In genomic region chr1:101260531-101260930, GRCh38 we compare ENCODE assay signal across 12 cellular contexts. TPM values are rescaled to one million over a fixed set of nuclear protein-coding genes. Genes with fewer than 3 reads are reported as not detected.
DNase-seq lines count a peak whose midpoint lies in the region; ATAC-seq and TF ChIP-seq lines count a peak whose summit lies in the region.
"Had no signal": no experiment of that assay in that cellular context is flagged by ENCODE, and none has a peak within 500 bp of the region (broad histone marks: within the 10 kb centered on the region; RNA-seq: fewer than 3 reads in every experiment).

No MANE protein-coding gene starts in this region.

- peak overlapping the region; percentile 92 for H3K27ac Mint-ChIP-seq in stimulated activated naive CD8-positive, alpha-beta T cell treated with anti-CD3 and anti-CD28 coated beads, Interleukin-15, Interleukin-2, amounts not matched to agents 100 ng/mL and 50 ng/mL, for 24 hours
- H3K27ac Mint-ChIP-seq in activated T-helper 2 cell treated with anti-CD3 and anti-CD28 coated beads, Interferon-gamma antibody, Interleukin-2, Interleukin-4, amounts not matched to agents 10 μg/mL and 5 μg/mL and 100 μg/mL, durations not matched to agents 14 hours and 24 hours and 36 hours: peak overlapping the region; percentile 18

- H3K27ac ChIP-seq in tibial nerve (no peak overlapping the region), stomach (no peak overlapping the region)
- H3K27ac ChIP-seq: hepatocyte, neutrophil, vagina had no signal

- H3K36me3 Mint-ChIP-seq in stimulated activated naive CD8-positive, alpha-beta T cell treated with anti-CD3 and anti-CD28 coated beads, Interleukin-15, Interleukin-2, amounts not matched to agents 100 ng/mL and 50 ng/mL, for 24 hours (ENCODE audit: low read depth): no peaks in the 10 kb centered on the region
- H3K36me3 Mint-ChIP-seq in activated T-helper 2 cell treated with anti-CD3 and anti-CD28 coated beads, Interferon-gamma antibody, Interleukin-2, Interleukin-4, amounts not matched to agents 10 μg/mL and 5 μg/mL and 100 μg/mL, durations not matched to agents 14 hours and 24 hours and 36 hours (ENCODE audit: low read depth): no peaks in the 10 kb centered on the region

- H3K36me3 ChIP-seq in tibial nerve (no peaks in the 10 kb centered on the region), stomach (no peaks in the 10 kb centered on the region)
- H3K36me3 ChIP-seq: neutrophil, vagina had no signal

- peaks cover 79% of the 10 kb centered on the region for H3K4me1 Mint-ChIP-seq in stimulated activated naive CD8-positive, alpha-beta T cell treated with anti-CD3 and anti-CD28 coated beads, Interleukin-15, Interleukin-2, amounts not matched to agents 100 ng/mL and 50 ng/mL, for 24 hours (ENCODE audit: low read depth)
- peaks cover 62% of the 10 kb centered on the region for H3K4me1 Mint-ChIP-seq in activated T-helper 2 cell treated with anti-CD3 and anti-CD28 coated beads, Interferon-gamma antibody, Interleukin-2, Interleukin-4, amounts not matched to agents 10 μg/mL and 5 μg/mL and 100 μg/mL, durations not matched to agents 14 hours and 24 hours and 36 hours (ENCODE audit: low read depth)

- H3K9me3 Mint-ChIP-seq in stimulated activated naive CD8-positive, alpha-beta T cell treated with anti-CD3 and anti-CD28 coated beads, Interleukin-15, Interleukin-2, amounts not matched to agents 100 ng/mL and 50 ng/mL, for 24 hours: no peaks in the 10 kb centered on the region
- no peaks in the 10 kb centered on the region for H3K9me3 Mint-ChIP-seq in activated T-helper 2 cell treated with anti-CD3 and anti-CD28 coated beads, Interferon-gamma antibody, Interleukin-2, Interleukin-4, amounts not matched to agents 10 μg/mL and 5 μg/mL and 100 μg/mL, durations not matched to agents 14 hours and 24 hours and 36 hours

- ATAC-seq in stimulated activated naive CD8-positive, alpha-beta T cell treated with anti-CD3 and anti-CD28 coated beads, Interleukin-15, Interleukin-2, amounts not matched to agents 100 U/mL and 50 U/mL, for 24 hours: no peak
- ATAC-seq in HG03469 (IDR thresholded peaks at IDR 0.05; ENCODE audit: unreplicated experiment): no peak

- H3K27me3 ChIP-seq in tibial nerve (no peaks in the 10 kb centered on the region), stomach (no peaks in the 10 kb centered on the region)
- H3K27me3 ChIP-seq: hepatocyte, neutrophil, vagina had no signal

- intact Hi-C loops in activated T-helper 2 cell treated with anti-CD3 and anti-CD28 coated beads, Interferon-gamma antibody, Interleukin-2, Interleukin-4, amounts not matched to agents 10 μg/mL and 5 μg/mL and 100 μg/mL, durations not matched to agents 14 hours and 24 hours and 36 hours (cut with micrococcal nuclease): loop anchor here (1.0 kb wide), 2 partner anchors 24 to 31 kb away; no protein-coding TSS in a partner anchor
- intact Hi-C loops in stomach (cut with DNase I; ENCODE audit: low total_unique reads): no loop called here

- TF ChIP-seq POLR2A in tibial nerve (IDR thresholded peaks at IDR 0.05) (no peak), stomach (IDR thresholded peaks at IDR 0.05) (no peak)

- WGBS in tibial nerve, 2 donors: 58 to 68% methylated on average over 1 of the region's 1 CpG
- 65 to 80% (median 74%) methylated on average over 1 of the region's 1 CpG for WGBS in stomach, 5 donors

- no peak overlapping the region for H3K4me3 ChIP-seq in tibial nerve
- H3K4me3 ChIP-seq in stomach: no peak overlapping the region
- H3K4me3 ChIP-seq: hepatocyte, vagina had no signal

- H3K4me1 ChIP-seq in tibial nerve (peaks cover 0 to 33% (median 0%) of the 10 kb centered on the region in 4 donors), stomach (peaks cover 0 to 46% (median 10%) of the 10 kb centered on the region in 4 donors)
- H3K4me1 ChIP-seq: vagina had no signal

- peak overlapping the region; percentile 54 for H3K4me3 Mint-ChIP-seq in stimulated activated naive CD8-positive, alpha-beta T cell treated with anti-CD3 and anti-CD28 coated beads, Interleukin-15, Interleukin-2, amounts not matched to agents 100 ng/mL and 50 ng/mL, for 24 hours
- H3K4me3 Mint-ChIP-seq in activated T-helper 2 cell treated with anti-CD3 and anti-CD28 coated beads, Interferon-gamma antibody, Interleukin-2, Interleukin-4, amounts not matched to agents 10 μg/mL and 5 μg/mL and 100 μg/mL, durations not matched to agents 14 hours and 24 hours and 36 hours (ENCODE audit: low read depth): peak overlapping the region; percentile 1

- H3K9me3 ChIP-seq in tibial nerve: no peaks in the 10 kb centered on the region
- H3K9me3 ChIP-seq in stomach: no peaks in the 10 kb centered on the region
- H3K9me3 ChIP-seq: neutrophil, vagina had no signal

- DNase-seq in stimulated activated naive CD8-positive, alpha-beta T cell treated with anti-CD3 and anti-CD28 coated beads, Interleukin-15, Interleukin-2, amounts not matched to agents 100 U/mL and 50 U/mL, for 24 hours: no peak
- no peak for DNase-seq in activated T-helper 2 cell treated with anti-CD3 and anti-CD28 coated beads, Interferon-gamma antibody, Interleukin-2, Interleukin-4, amounts not matched to agents 10 μg/mL and 5 μg/mL and 100 μg/mL, durations not matched to agents 14 hours and 24 hours and 36 hours (ENCODE audit: low spot score)
- peak; percentile 42 for DNase-seq in iris pigment epithelial cell (ENCODE audit: low read depth)
- DNase-seq in SIG-M5 (lab: John Stamatoyannopoulos, UW): no peak
- no peak for DNase-seq in tibial nerve (ENCODE audit: low spot score in 2 of 2)
- DNase-seq in stomach: no peak
- DNase-seq: NCI-H510A had no signal

- H3K27me3 Mint-ChIP-seq in stimulated activated naive CD8-positive, alpha-beta T cell treated with anti-CD3 and anti-CD28 coated beads, Interleukin-15, Interleukin-2, amounts not matched to agents 100 ng/mL and 50 ng/mL, for 24 hours: no peaks in the 10 kb centered on the region
- no peaks in the 10 kb centered on the region for H3K27me3 Mint-ChIP-seq in activated T-helper 2 cell treated with anti-CD3 and anti-CD28 coated beads, Interferon-gamma antibody, Interleukin-2, Interleukin-4, amounts not matched to agents 10 μg/mL and 5 μg/mL and 100 μg/mL, durations not matched to agents 14 hours and 24 hours and 36 hours (ENCODE audit: low read depth)

- no peak for TF ChIP-seq EP300 in tibial nerve (IDR thresholded peaks at IDR 0.05)
- TF ChIP-seq EP300 in stomach (IDR thresholded peaks at IDR 0.05): no peak

- no peak for TF ChIP-seq CTCF in tibial nerve (IDR thresholded peaks at IDR 0.05)
- TF ChIP-seq CTCF in stomach (IDR thresholded peaks at IDR 0.05): no peak

RNA-seq across cellular contexts. Expression of gene S1PR1, which starts 23.7 kb away (rescaled TPM):
- 71.0 and 73.0 TPM in 2 replicates for total RNA-seq in activated T-helper 2 cell treated with anti-CD3 and anti-CD28 coated beads, Interferon-gamma antibody, Interleukin-2, Interleukin-4, amounts not matched to agents 10 μg/mL and 5 μg/mL and 100 μg/mL, durations not matched to agents 14 hours and 24 hours and 36 hours
- total RNA-seq in tibial nerve (100 to 1,000 TPM in 1 of 4 donors, 10 to 100 TPM in 3; 22.2 to 101 (median 59.4) TPM), stomach (10 to 100 TPM in 3 of 5 donors, 1 to 10 TPM in 2; 5.8 to 54.0 (median 14.3) TPM)
- polyA plus RNA-seq in stomach: 10 to 100 TPM in 1 of 3 donors, 1 to 10 TPM in 2; 3.7 to 11.6 (median 8.4) TPM
